8 cellular contexts compared by ENCODE assay signal in genomic region chr10:118958984-118959916, GRCh38.
A peak's percentile ranks its signal among the peaks of the same experiment; 100 is the strongest.
DNase-seq lines count a peak whose midpoint lies in the region; ATAC-seq and TF ChIP-seq lines count a peak whose summit lies in the region.

No MANE protein-coding gene starts in this region.

- no peak overlapping the region for H3K4me3 ChIP-seq in gastrocnemius medialis

- H3K27me3 ChIP-seq in gastrocnemius medialis: no peaks in the 10 kb centered on the region

- no peak for TF ChIP-seq POLR2A in gastrocnemius medialis (IDR thresholded peaks at IDR 0.05)

- peak overlapping the region; percentile 49 to 82 (median 68) for H3K27ac ChIP-seq in gastrocnemius medialis

- no peaks in the 10 kb centered on the region for H3K9me3 ChIP-seq in gastrocnemius medialis

- no peaks in the 10 kb centered on the region for H3K9me3 Mint-ChIP-seq in activated naive CD8-positive, alpha-beta T cell treated with anti-CD3 and anti-CD28 coated beads, Interleukin-2, amount 50 U/mL, for 24 hours
- H3K9me3 Mint-ChIP-seq in WTC11: peaks cover 3% of the 10 kb centered on the region; the same call in 1 of the 2 replicates

- no peak for TF ChIP-seq CTCF in gastrocnemius medialis (IDR thresholded peaks at IDR 0.05 in 4 of 5, conservative IDR thresholded peaks at IDR 0.05 in 1 of 5)
- TF ChIP-seq CTCF in WTC11 (IDR thresholded peaks at IDR 0.05): no peak

- ATAC-seq in gastrocnemius medialis (peak; percentile 91 to 96), WTC11 (no peak), HG02798 (IDR thresholded peaks at IDR 0.05; ENCODE audit: poor library complexity, unreplicated experiment) (no peak)
- ATAC-seq in activated naive CD8-positive, alpha-beta T cell treated with anti-CD3 and anti-CD28 coated beads, Interleukin-2, amount 50 U/mL, for 24 hours: no peak

- peaks cover 2% of the 10 kb centered on the region for H3K27me3 Mint-ChIP-seq in activated naive CD8-positive, alpha-beta T cell treated with anti-CD3 and anti-CD28 coated beads, Interleukin-2, amount 50 U/mL, for 24 hours
- H3K27me3 Mint-ChIP-seq in WTC11 (ENCODE audit: low read depth): no peaks in the 10 kb centered on the region

- H3K36me3 ChIP-seq in gastrocnemius medialis: no peaks in the 10 kb centered on the region

- intact Hi-C loops in gastrocnemius medialis (cut with DNase I; ENCODE audit: low total_unique reads): loop anchor here (2.0 to 10.0 kb wide), 3 partner anchors 48 to 624 kb away; no protein-coding TSS in a partner anchor

- DNase-seq in GM04503 (ENCODE audit: low read depth) (peak; percentile 48), SKM-1 treated with dmso at 0.1 percent for 144 hours (lab: John Stamatoyannopoulos, UW; ENCODE audit: unreplicated experiment) (peak; percentile 37), foreskin melanocyte (peak; percentile 61), gastrocnemius medialis (peak; percentile 74 to 84), WTC11 (ENCODE audit: low spot score) (no peak), iPS-NIHi7 (ENCODE audit: extremely low spot score) (no peak)
- DNase-seq in activated naive CD8-positive, alpha-beta T cell treated with anti-CD3 and anti-CD28 coated beads, Interleukin-2, amount 50 U/mL, for 24 hours: no peak

- no peak overlapping the region for H3K27ac Mint-ChIP-seq in activated naive CD8-positive, alpha-beta T cell treated with anti-CD3 and anti-CD28 coated beads, Interleukin-2, amount 50 U/mL, for 24 hours
- H3K27ac Mint-ChIP-seq in WTC11: no peak overlapping the region

- no peak overlapping the region for H3K4me3 Mint-ChIP-seq in activated naive CD8-positive, alpha-beta T cell treated with anti-CD3 and anti-CD28 coated beads, Interleukin-2, amount 50 U/mL, for 24 hours
- no peak overlapping the region for H3K4me3 Mint-ChIP-seq in WTC11

- no peaks in the 10 kb centered on the region for H3K36me3 Mint-ChIP-seq in activated naive CD8-positive, alpha-beta T cell treated with anti-CD3 and anti-CD28 coated beads, Interleukin-2, amount 50 U/mL, for 24 hours (ENCODE audit: low read depth)
- H3K36me3 Mint-ChIP-seq in WTC11: no peaks in the 10 kb centered on the region

- in situ Hi-C loops in gastrocnemius medialis (cut with MboI; ENCODE audit: low sequenced_read_pairs in 4 of 4): no loop called here

- H3K4me1 Mint-ChIP-seq in activated naive CD8-positive, alpha-beta T cell treated with anti-CD3 and anti-CD28 coated beads, Interleukin-2, amount 50 U/mL, for 24 hours: no peaks in the 10 kb centered on the region
- peaks cover 8% of the 10 kb centered on the region; the same call in 1 of the 2 replicates for H3K4me1 Mint-ChIP-seq in WTC11

- POLR2A ChIA-PET in WTC11 (lab: Charles Lee): interaction anchor here (1.0 kb wide), 1 partner anchor 12 kb away, joined by 8 read pairs; no protein-coding TSS in a partner anchor

- peaks cover 17 to 28% of the 10 kb centered on the region in 2 donors for H3K4me1 ChIP-seq in gastrocnemius medialis

- CTCF ChIA-PET in WTC11 (lab: Charles Lee): no interaction called here

TF ChIP-seq in WTC11, 78 proteins besides CTCF, POLR2A, EP300 and RAD21 (continues in another document):
- TF ChIP-seq ZNF121 (CRISPR knock-in tag; IDR thresholded peaks at IDR 0.05) (no peak), TP53 (CRISPR knock-in tag; IDR thresholded peaks at IDR 0.05) (no peak), SMAD4 (CRISPR knock-in tag; IDR thresholded peaks at IDR 0.05) (no peak), MAX (CRISPR knock-in tag; IDR thresholded peaks at IDR 0.05) (no peak), TCF7 (CRISPR knock-in tag; IDR thresholded peaks at IDR 0.05; ENCODE audit: low read depth) (no peak), ELF4 (CRISPR knock-in tag; IDR thresholded peaks at IDR 0.05; ENCODE audit: low read depth) (no peak), ERG (CRISPR knock-in tag; IDR thresholded peaks at IDR 0.05) (no peak), OVOL2 (CRISPR knock-in tag; IDR thresholded peaks at IDR 0.05; ENCODE audit: borderline replicate concordance) (no peak), STAT6 (CRISPR knock-in tag; conservative IDR thresholded peaks at IDR 0.05; ENCODE audit: low read depth) (no peak), IRF1 (CRISPR knock-in tag; IDR thresholded peaks at IDR 0.05) (no peak), ZNF281 (CRISPR knock-in tag; IDR thresholded peaks at IDR 0.05) (no peak), CREM (CRISPR knock-in tag; IDR thresholded peaks at IDR 0.05) (no peak), E2F4 (CRISPR knock-in tag; IDR thresholded peaks at IDR 0.05; ENCODE audit: borderline replicate concordance, low read depth) (no peak), FOXJ3 (CRISPR knock-in tag; IDR thresholded peaks at IDR 0.05; ENCODE audit: borderline replicate concordance) (no peak), TEAD1 (CRISPR knock-in tag; IDR thresholded peaks at IDR 0.05) (no peak), ZNF396 (CRISPR knock-in tag; IDR thresholded peaks at IDR 0.05; ENCODE audit: borderline replicate concordance) (no peak)

Comparison
In these comparisons a context has a peak if more than half of its experiments do, and no peak if none do; other contexts are left out.
1. DNase-seq: peak in GM04503 (single experiment), SKM-1 treated with dmso at 0.1 percent for 144 hours (single experiment), foreskin melanocyte (single experiment) and gastrocnemius medialis (2 of 2); none in activated naive CD8-positive, alpha-beta T cell treated with anti-CD3 and anti-CD28 coated beads, Interleukin-2, amount 50 U/mL, for 24 hours (single experiment), WTC11 (single experiment) and iPS-NIHi7 (single experiment).
2. ATAC-seq: peak in gastrocnemius medialis (2 of 2); none in activated naive CD8-positive, alpha-beta T cell treated with anti-CD3 and anti-CD28 coated beads, Interleukin-2, amount 50 U/mL, for 24 hours (single experiment), WTC11 (single experiment) and HG02798 (single experiment).